ENCODE assay signal across 9 cellular contexts in the genomic region with DNA sequence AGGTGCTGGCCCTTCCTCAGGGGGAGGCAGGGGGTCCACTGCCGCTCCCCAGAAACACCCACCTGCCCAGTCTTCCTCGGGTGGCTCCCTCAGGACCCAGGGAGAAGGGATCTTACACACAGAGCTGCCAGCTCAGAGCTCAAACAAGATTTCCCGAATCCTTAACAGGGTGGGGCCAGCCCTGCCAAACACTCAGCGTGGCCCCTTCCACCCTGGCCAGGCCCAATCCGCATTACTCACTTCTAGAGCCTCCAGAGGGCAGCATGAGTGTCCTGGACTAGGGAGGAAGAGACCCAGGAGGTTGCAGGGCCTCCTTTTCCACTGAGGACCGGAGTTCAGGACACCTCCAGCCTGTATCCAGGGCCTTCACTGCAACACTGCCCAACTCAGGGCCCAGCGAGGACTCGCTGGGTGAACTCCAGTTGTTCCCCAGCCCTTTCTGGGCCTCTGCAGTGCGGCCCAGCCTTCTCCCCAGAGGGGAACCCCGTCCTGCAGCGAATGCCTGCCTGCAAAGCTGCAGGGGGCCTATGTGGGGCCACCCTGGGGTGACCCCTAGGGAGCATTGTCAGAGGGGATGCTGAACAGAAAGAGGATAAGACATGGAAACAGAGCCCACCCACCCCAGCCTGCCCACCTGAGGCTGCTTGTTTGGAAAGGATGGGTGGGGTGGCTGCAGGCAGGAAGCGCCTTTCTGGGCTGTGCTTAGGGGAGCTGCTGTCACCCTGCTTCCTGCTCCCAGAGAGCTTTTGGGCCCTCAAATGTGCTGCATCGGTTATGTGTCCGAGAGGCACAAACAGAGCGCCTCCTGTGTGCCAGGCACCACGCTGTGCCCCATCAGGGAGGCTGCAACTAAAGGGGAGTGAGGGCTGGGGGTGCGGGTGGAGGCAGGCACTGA. TPM values are rescaled to one million over a fixed set of nuclear protein-coding genes. Genes with fewer than 3 reads are reported as not detected.
DNase-seq lines count a peak whose midpoint lies in the region; ATAC-seq, FAIRE-seq and TF ChIP-seq lines count a peak whose summit lies in the region.
"Had no signal": no experiment of that assay in that cellular context is flagged by ENCODE, and none has a peak within 500 bp of the region (broad histone marks: within the 10 kb centered on the region; RNA-seq: fewer than 3 reads in every experiment).

No MANE protein-coding gene starts in this region.

- TF ChIP-seq POLR2A in esophagus muscularis mucosa (IDR thresholded peaks at IDR 0.05; ENCODE audit: low read depth): no peak

- H3K27me3 ChIP-seq in esophagus muscularis mucosa (no peaks in the 10 kb centered on the region), pancreas (no peaks in the 10 kb centered on the region)

- no peaks in the 10 kb centered on the region for H3K27me3 Mint-ChIP-seq in stimulated activated memory B cell treated with anti-CD40 and anti-IgM and Interleukin-4, amounts not matched to agents 10 μg/mL and 1 μg/mL and 100 μg/mL, for 72 hours

- TF ChIP-seq CTCF in OCI-LY7 (conservative IDR thresholded peaks at IDR 0.05; ENCODE audit: low read length) (peak; percentile 34; the same call in 1 of the 2 replicates), esophagus muscularis mucosa (IDR thresholded peaks at IDR 0.05) (peak; percentile 42 to 49 (median 47)), pancreas (IDR thresholded peaks at IDR 0.05) (no peak)

- peaks cover 7% of the 10 kb centered on the region for H3K4me1 Mint-ChIP-seq in stimulated activated memory B cell treated with anti-CD40 and anti-IgM and Interleukin-4, amounts not matched to agents 10 μg/mL and 1 μg/mL and 100 μg/mL, for 72 hours

- no peak overlapping the region for H3K4me2 ChIP-seq in OCI-LY7 (ENCODE audit: low read length)

- no peaks in the 10 kb centered on the region for H3K9me3 Mint-ChIP-seq in stimulated activated memory B cell treated with anti-CD40 and anti-IgM and Interleukin-4, amounts not matched to agents 10 μg/mL and 1 μg/mL and 100 μg/mL, for 72 hours

- 57% methylated on average over 14 of the region's 17 CpGs for WGBS in esophagus muscularis mucosa
- WGBS in pancreas, 2 donors: 74 to 81% methylated on average over 17 of the region's 17 CpGs

- CTCF ChIA-PET in OCI-LY7 (lab: Charles Lee; ENCODE audit: unreplicated experiment): interaction anchor here (0.6 kb wide), 2 partner anchors 387 to 649 kb away, joined by 3 to 4 read pairs; no protein-coding TSS in a partner anchor

- H2AFZ ChIP-seq in OCI-LY7 (ENCODE audit: low read length): no peak overlapping the region

- no peak for TF ChIP-seq EP300 in esophagus muscularis mucosa (IDR thresholded peaks at IDR 0.05)

- no peaks in the 10 kb centered on the region for H3K9me2 ChIP-seq in OCI-LY7 (ENCODE audit: insufficient read depth, low read length)

- no peak overlapping the region for H3K27ac ChIP-seq in OCI-LY7 (ENCODE audit: low read depth, low read length, poor library complexity, severe bottlenecking)
- H3K27ac ChIP-seq in esophagus muscularis mucosa (replicated peaks in 1 of 4): peak overlapping the region; percentile 77 to 84 (median 83)
- H3K27ac ChIP-seq in pancreas: no peak overlapping the region

- no TSS peak for BruUV-seq in OCI-LY7 (replicated peaks; lab: Mats Ljungman, UMichigan)

- no peak overlapping the region for H3K27ac Mint-ChIP-seq in stimulated activated memory B cell treated with anti-CD40 and anti-IgM and Interleukin-4, amounts not matched to agents 10 μg/mL and 1 μg/mL and 100 μg/mL, for 72 hours

- H3K36me3 Mint-ChIP-seq in stimulated activated memory B cell treated with anti-CD40 and anti-IgM and Interleukin-4, amounts not matched to agents 10 μg/mL and 1 μg/mL and 100 μg/mL, for 72 hours: no peaks in the 10 kb centered on the region

- H3K4me3 ChIP-seq in OCI-LY7 (ENCODE audit: low read depth, low read length, poor library complexity, severe bottlenecking) (no peak overlapping the region), esophagus muscularis mucosa (no peak overlapping the region), pancreas (no peak overlapping the region)

- no peak for FAIRE-seq in pancreas (lab: Jason Lieb, UNC)
- FAIRE-seq: A204.1 had no signal

- H3K4me1 ChIP-seq in OCI-LY7 (ENCODE audit: insufficient read depth, low read length, poor library complexity, severe bottlenecking) (no peaks in the 10 kb centered on the region), esophagus muscularis mucosa (peaks cover 44 to 80% (median 55%) of the 10 kb centered on the region in 4 donors), pancreas (no peaks in the 10 kb centered on the region)

- POLR2A ChIA-PET in OCI-LY7 (lab: Charles Lee): interaction anchor here (0.6 kb wide), 1 partner anchor 58 kb away, joined by 3 read pairs; no protein-coding TSS in a partner anchor

- H3K79me2 ChIP-seq in OCI-LY7 (ENCODE audit: insufficient read depth, low read depth, low read length): no peaks in the 10 kb centered on the region

- H3K9me3 ChIP-seq in OCI-LY7 (ENCODE audit: low read length) (no peaks in the 10 kb centered on the region), esophagus muscularis mucosa (no peaks in the 10 kb centered on the region), pancreas (no peaks in the 10 kb centered on the region)

- intact Hi-C loops in OCI-LY7 (cut with micrococcal nuclease; ENCODE audit: unreplicated experiment): no loop called here
- intact Hi-C loops in esophagus muscularis mucosa (cut with DNase I): loop anchor here (2.0 to 5.0 kb wide), 2 partner anchors 37 to 80 kb away; a partner anchor contains a TSS
- intact Hi-C loops in pancreas (cut with DNase I): loop anchor here in 1 of 3 donors (10.0 kb wide), 1 partner anchor 110 kb away; no protein-coding TSS in a partner anchor

- H3K4me3 Mint-ChIP-seq in stimulated activated memory B cell treated with anti-CD40 and anti-IgM and Interleukin-4, amounts not matched to agents 10 μg/mL and 1 μg/mL and 100 μg/mL, for 72 hours: no peak overlapping the region

- ATAC-seq in pancreas: peak; percentile 15 to 52 (median 42)
- no peak for ATAC-seq in GM18517 (IDR thresholded peaks at IDR 0.05; ENCODE audit: unreplicated experiment)
- no peak for ATAC-seq in stimulated activated memory B cell treated with anti-CD40 and anti-IgM and Interleukin-4, amounts not matched to agents 10 μg/mL and 1 μg/mL and 100 μg/mL, for 72 hours
- ATAC-seq in GM19023 (IDR thresholded peaks at IDR 0.05; ENCODE audit: unreplicated experiment): no peak

- DNase-seq in DMS 273 (lab: John Stamatoyannopoulos, UW; ENCODE audit: unreplicated experiment): peak; percentile 66
- no peak for DNase-seq in DMS 273 treated with DMSO at 0.1 percent for 48 hours (lab: John Stamatoyannopoulos, UW)
- peak; percentile 17 for DNase-seq in OCI-LY7 (ENCODE audit: low spot score)
- no peak for DNase-seq in esophagus muscularis mucosa (ENCODE audit: extremely low spot score)
- no peak for DNase-seq in pancreas

- H3K36me3 ChIP-seq in OCI-LY7 (ENCODE audit: insufficient read depth, low read length) (no peaks in the 10 kb centered on the region), esophagus muscularis mucosa (peaks cover 0 to 6% (median 0%) of the 10 kb centered on the region in 4 donors), pancreas (no peaks in the 10 kb centered on the region)

- no peaks in the 10 kb centered on the region for H4K20me1 ChIP-seq in OCI-LY7 (ENCODE audit: insufficient read depth, low read length)

RNA-seq across cellular contexts. Expression of a gene that starts 43.8 kb away (rescaled TPM):
- 25.1 and 38.8 TPM in 2 replicates for total RNA-seq in OCI-LY7 (2014; rRNA removed; shearing (Covaris generic))
- total RNA-seq in OCI-LY7 (2022): 69.0 and 76.3 TPM in 2 replicates
- total RNA-seq in esophagus muscularis mucosa: 10 to 100 TPM; 10.4 to 21.2 (median 16.5) TPM
- total RNA-seq in pancreas: 10 to 100 TPM; 14.0 to 23.4 (median 16.1) TPM
- polyA plus RNA-seq in pancreas: 10 to 100 TPM in 1 of 2 donors, 1 to 10 TPM in 1; 7.9 to 10.0 TPM

RNA-seq across cellular contexts. Expression of a gene that starts 44.4 kb away (rescaled TPM):
- 42.4 and 45.2 TPM in 2 replicates for total RNA-seq in OCI-LY7 (2014; rRNA removed; shearing (Covaris generic))
- total RNA-seq in OCI-LY7 (2022) (62.1 and 65.5 TPM in 2 replicates), esophagus muscularis mucosa (100 to 1,000 TPM; 135 to 170 (median 148) TPM), pancreas (10 to 100 TPM; 24.9 to 32.7 (median 28.3) TPM)
- polyA plus RNA-seq in pancreas: 10 to 100 TPM; 14.0 to 24.5 TPM

Comparison
In these comparisons a context has a peak if more than half of its experiments do, and no peak if none do; other contexts are left out.
1. DNase-seq: peak in DMS 273 (single experiment) and OCI-LY7 (single experiment); none in DMS 273 treated with DMSO at 0.1 percent for 48 hours (single experiment), esophagus muscularis mucosa (single experiment) and pancreas (0 of 6).
2. H3K27ac ChIP-seq: peak in esophagus muscularis mucosa (4 of 4); none in OCI-LY7 (single experiment) and pancreas (0 of 4).
3. CTCF ChIP-seq: peak in OCI-LY7 (single experiment) and esophagus muscularis mucosa (3 of 3); none in pancreas (0 of 4).
4. ATAC-seq: peak in pancreas (4 of 4); none in GM18517 (single experiment), stimulated activated memory B cell treated with anti-CD40 and anti-IgM and Interleukin-4, amounts not matched to agents 10 μg/mL and 1 μg/mL and 100 μg/mL, for 72 hours (single experiment) and GM19023 (single experiment).